ENCODE assay signal across 31 cellular contexts in genomic region chr15:76267077-76267476, GRCh38.
"Had no signal": no experiment of that assay in that cellular context is flagged by ENCODE, and none has a peak within 500 bp of the region (broad histone marks: within the 10 kb centered on the region; RNA-seq: fewer than 3 reads in every experiment).

No MANE protein-coding gene starts in this region.

- H3K4me1 ChIP-seq: adrenal gland, ascending aorta had no signal

- DNase-seq: activated B cell treated with CpG ODN at 0.5 μM for 24 hours; activated CD4-positive, alpha-beta memory T cell treated with anti-CD3 and anti-CD28 coated beads for 36 hours; activated CD4-positive, alpha-beta T cell treated with anti-CD3 and anti-CD28 coated beads for 4 hours; activated CD4-positive, alpha-beta T cell treated with anti-CD3 and anti-CD28 coated beads, Interleukin-2, amount 10 ng/mL, durations not matched to agents 24 days and 14 days; activated CD4-positive, alpha-beta T cell treated with anti-CD3 and anti-CD28 coated beads, Interleukin-2, amount 50 U/mL, for 1 hour; activated CD4-positive, alpha-beta T cell treated with anti-CD3 and anti-CD28 coated beads, Interleukin-2, amount 50 U/mL, for 4 hours; activated CD4-positive, CD25-positive, alpha-beta regulatory T cell treated with anti-CD3 and anti-CD28 coated beads, Interleukin-2, amount 50 U/mL, for 72 hours; activated CD8-positive, alpha-beta memory T cell treated with anti-CD3 and anti-CD28 coated beads, Interleukin-2, amount 50 U/mL, for 4 hours; activated CD8-positive, alpha-beta T cell treated with anti-CD3 and anti-CD28 coated beads for 36 hours; activated effector memory CD4-positive, alpha-beta T cell treated with anti-CD3 and anti-CD28 coated beads, Interleukin-2, amount 50 U/mL, for 16 hours; activated gamma-delta T cell treated with Interleukin-2 at 50 U/mL for 16 hours; activated naive CD4-positive, alpha-beta T cell; activated naive CD4-positive, alpha-beta T cell treated with anti-CD3 and anti-CD28 coated beads for 36 hours; activated naive CD4-positive, alpha-beta T cell treated with anti-CD3 and anti-CD28 coated beads, Interleukin-2, amount 50 U/mL, for 16 hours; activated naive CD8-positive, alpha-beta T cell treated with anti-CD3 and anti-CD28 coated beads for 36 hours; activated T-cell treated with anti-CD3 and anti-CD28 coated beads for 4 hours; activated T-cell treated with anti-CD3 and anti-CD28 coated beads, Interleukin-2, amount 50 U/mL, for 1 hour; activated T-cell treated with anti-CD3 and anti-CD28 coated beads, Interleukin-2, amount 50 U/mL, for 4 hours; activated T-cell treated with anti-CD3 and anti-CD28 coated beads, Interleukin-2, amount 50 U/mL, for 72 hours; adrenal gland; amygdala; anterior cingulate cortex; caudate nucleus; cerebellar nuclear complex; T-helper 2 cell; T-helper 9 cell had no signal

- ATAC-seq: activated CD8-positive, alpha-beta T cell treated with anti-CD3 and anti-CD28 coated beads for 36 hours; activated naive CD4-positive, alpha-beta T cell treated with anti-CD3 and anti-CD28 coated beads, Interleukin-2, amount 50 U/mL, for 72 hours; activated T-cell treated with anti-CD3 and anti-CD28 coated beads, Interleukin-2, amount 50 U/mL, for 4 hours; activated T-cell treated with anti-CD3 and anti-CD28 coated beads, Interleukin-2, amount 50 U/mL, for 72 hours; activated T-helper 17 cell treated with anti-CD3 and anti-CD28 coated beads, Interleukin-2, amount 50 U/mL, for 72 hours had no signal

- H3K27ac ChIP-seq: adrenal gland, ascending aorta, cardiac muscle cell, VCaP had no signal

- H3K4me3 ChIP-seq: adrenal gland, ascending aorta, cardiac muscle cell had no signal
